Comparison of ENCODE assay signal across 14 cellular contexts in the genomic region with DNA sequence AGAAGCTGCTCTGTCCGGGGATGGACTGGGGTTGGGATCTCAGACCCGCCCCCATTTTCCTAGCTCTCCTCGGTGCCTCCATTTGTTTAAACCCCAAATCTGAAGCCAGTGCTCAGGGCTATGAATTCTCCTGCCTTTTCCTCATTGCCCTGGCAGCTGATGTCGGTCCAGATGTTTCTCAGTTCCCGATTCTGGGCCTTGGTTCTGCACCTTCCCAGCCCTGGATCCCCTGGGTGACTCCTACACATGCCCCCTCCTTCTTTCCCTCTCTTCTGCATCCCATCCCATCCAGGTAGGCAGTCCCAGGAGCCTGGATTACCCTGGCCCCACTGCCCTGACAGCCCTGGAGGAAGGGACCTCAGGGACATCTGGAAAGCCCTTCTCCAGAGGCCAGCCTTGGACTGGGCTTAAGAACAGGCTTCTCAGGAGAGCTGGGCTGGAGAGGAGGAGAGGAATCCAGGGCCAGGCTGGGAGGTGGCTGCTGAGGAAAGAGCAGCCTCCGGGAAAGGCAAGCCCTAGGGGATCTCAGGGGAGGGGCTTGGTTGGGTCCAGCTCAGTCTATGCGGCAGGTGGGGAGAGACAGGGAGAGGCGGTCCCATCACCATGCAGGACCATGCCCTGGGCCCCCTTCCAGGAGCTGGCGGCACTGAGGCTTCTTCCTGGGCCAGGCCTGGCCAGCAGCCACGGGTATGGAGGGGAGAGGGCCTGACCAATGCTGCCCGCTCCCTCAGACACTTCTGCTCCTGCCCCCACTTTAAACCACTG. TPM values are rescaled to one million over a fixed set of nuclear protein-coding genes. Genes with fewer than 3 reads are reported as not detected.
A peak's percentile ranks its signal among the peaks of the same experiment; 100 is the strongest.
DNase-seq lines count a peak whose midpoint lies in the region; ATAC-seq and TF ChIP-seq lines count a peak whose summit lies in the region.
"Had no signal": no experiment of that assay in that cellular context is flagged by ENCODE, and none has a peak within 500 bp of the region (broad histone marks: within the 10 kb centered on the region; RNA-seq: fewer than 3 reads in every experiment).

No MANE protein-coding gene starts in this region.

- H3K27ac ChIP-seq in caudate nucleus (ENCODE audit: low read depth, low read length) (peak overlapping the region; percentile 82), left lung (no peak overlapping the region), spleen (no peak overlapping the region)
- H3K27ac ChIP-seq: BLaER1 treated with 17β-estradiol and CSF1 and Interleukin-3, amounts not matched to agents 10 nM and 100 nM; heart right ventricle had no signal

- peaks cover 5% of the 10 kb centered on the region for H3K27me3 Mint-ChIP-seq in activated T-helper 17 cell treated with anti-CD3 and anti-CD28 coated beads, Interleukin-2, amount 50 U/mL, for 72 hours

- peaks cover 0 to 6% of the 10 kb centered on the region in 2 donors for H3K4me1 ChIP-seq in left lung
- H3K4me1 ChIP-seq in spleen: peaks cover 0 to 15% (median 5%) of the 10 kb centered on the region in 6 donors

- TF ChIP-seq CTCF in left lung (IDR thresholded peaks at IDR 0.05): no peak
- no peak for TF ChIP-seq CTCF in spleen (IDR thresholded peaks at IDR 0.05 in 8 of 11, conservative IDR thresholded peaks at IDR 0.05 in 3 of 11)

- H3K4me3 ChIP-seq in H7 (ENCODE audit: insufficient read depth, low read depth, low read length) (no peak overlapping the region), left lung (no peak overlapping the region), spleen (no peak overlapping the region)
- H3K4me3 ChIP-seq: BLaER1 treated with 17β-estradiol and CSF1 and Interleukin-3, amounts not matched to agents 10 nM and 100 nM; heart right ventricle had no signal

- no peaks in the 10 kb centered on the region for H3K36me3 Mint-ChIP-seq in activated T-helper 17 cell treated with anti-CD3 and anti-CD28 coated beads, Interleukin-2, amount 50 U/mL, for 72 hours (ENCODE audit: low read depth)
- H3K36me3 Mint-ChIP-seq: type B pancreatic cell had no signal

- H3K36me3 ChIP-seq in H7 (replicated peaks; ENCODE audit: control insufficient read depth, insufficient read depth, low read length) (no peaks in the 10 kb centered on the region), left lung (no peaks in the 10 kb centered on the region), spleen (no peaks in the 10 kb centered on the region)
- H3K36me3 ChIP-seq: BLaER1 treated with 17β-estradiol and CSF1 and Interleukin-3, amounts not matched to agents 10 nM and 100 nM; heart right ventricle had no signal

- H3K9me3 Mint-ChIP-seq in activated T-helper 17 cell treated with anti-CD3 and anti-CD28 coated beads, Interleukin-2, amount 50 U/mL, for 72 hours: no peaks in the 10 kb centered on the region
- H3K9me3 Mint-ChIP-seq: activated CD4-positive, alpha-beta memory T cell treated with anti-CD3 and anti-CD28 coated beads, Interleukin-2, amount 10 ng/mL, durations not matched to agents 7 days and 5 days; type B pancreatic cell had no signal

- no peak overlapping the region for H3K4me3 Mint-ChIP-seq in activated T-helper 17 cell treated with anti-CD3 and anti-CD28 coated beads, Interleukin-2, amount 50 U/mL, for 72 hours
- H3K4me3 Mint-ChIP-seq: activated CD4-positive, alpha-beta memory T cell treated with anti-CD3 and anti-CD28 coated beads, Interleukin-2, amount 10 ng/mL, durations not matched to agents 7 days and 5 days; type B pancreatic cell had no signal

- H3K27me3 ChIP-seq in H7 (ENCODE audit: control insufficient read depth, insufficient read depth, low read length) (peaks cover 3% of the 10 kb centered on the region; the same call in 1 of the 2 replicates), left lung (no peaks in the 10 kb centered on the region), spleen (replicated peaks in 1 of 7) (peaks cover 0 to 6% (median 0%) of the 10 kb centered on the region in 7 donors)
- H3K27me3 ChIP-seq: BLaER1 treated with 17β-estradiol and CSF1 and Interleukin-3, amounts not matched to agents 10 nM and 100 nM; heart right ventricle had no signal

- peaks cover 9% of the 10 kb centered on the region for H3K4me1 Mint-ChIP-seq in activated T-helper 17 cell treated with anti-CD3 and anti-CD28 coated beads, Interleukin-2, amount 50 U/mL, for 72 hours

- TF ChIP-seq POLR2A in spleen (IDR thresholded peaks at IDR 0.05): no peak

- no peak overlapping the region for H3K27ac Mint-ChIP-seq in activated T-helper 17 cell treated with anti-CD3 and anti-CD28 coated beads, Interleukin-2, amount 50 U/mL, for 72 hours
- H3K27ac Mint-ChIP-seq: activated CD4-positive, alpha-beta memory T cell treated with anti-CD3 and anti-CD28 coated beads, Interleukin-2, amount 10 ng/mL, durations not matched to agents 7 days and 5 days; type B pancreatic cell had no signal

- H3K9me3 ChIP-seq in left lung (no peaks in the 10 kb centered on the region), spleen (no peaks in the 10 kb centered on the region)
- H3K9me3 ChIP-seq: BLaER1 treated with 17β-estradiol and CSF1 and Interleukin-3, amounts not matched to agents 10 nM and 100 nM; heart right ventricle had no signal

- no peak for ATAC-seq in left lung
- no peak for ATAC-seq in activated T-helper 17 cell treated with anti-CD3 and anti-CD28 coated beads, Interleukin-2, amount 50 U/mL, for 72 hours (replicated peaks)

- DNase-seq in H7: peak; percentile 76
- DNase-seq in caudate nucleus (lab: John Stamatoyannopoulos, UW): peak in 49 of 61 donors; percentile 31 to 89 (median 60)
- DNase-seq in left lung: peak; percentile 28 to 54
- peak; percentile 65 for DNase-seq in spleen
- DNase-seq in activated gamma-delta T cell (lab: John Stamatoyannopoulos, UW): no peak
- DNase-seq in NCI-H2081 treated with DMSO at 0.1 percent for 48 hours (lab: John Stamatoyannopoulos, UW): no peak
- DNase-seq: activated CD4-positive, alpha-beta memory T cell treated with anti-CD3 and anti-CD28 coated beads, Interleukin-2, amount 10 ng/mL, durations not matched to agents 7 days and 5 days; EL; erythroblast; MV-4-11 had no signal

- 85 to 95% (median 88%) methylated on average over 11 of the region's 11 CpGs for WGBS in spleen, 5 donors

- intact Hi-C loops in left lung (cut with DNase I) (loop anchor here (10.0 kb wide), 3 partner anchors 116 to 226 kb away; a partner anchor contains a TSS), spleen (cut with DNase I; ENCODE audit: low total_unique reads) (loop anchor here (5.0 kb wide), 1 partner anchor 128 kb away; no protein-coding TSS in a partner anchor)

RNA-seq across cellular contexts. Expression of a gene that starts 6.8 kb away (rescaled TPM):
- total RNA-seq in H7 (2014; rRNA removed; shearing (Covaris generic)): not detected in 2 replicates
- total RNA-seq in left lung (not detected), spleen (1 to 10 TPM in 1 of 7 donors, not detected in 6; 1.2 TPM)
- polyA plus RNA-seq in spleen: not detected
- not detected for total RNA-seq in activated T-helper 17 cell treated with anti-CD3 and anti-CD28 coated beads, Interleukin-2, amount 50 U/mL, for 72 hours
- total RNA-seq: activated CD4-positive, alpha-beta memory T cell treated with anti-CD3 and anti-CD28 coated beads, Interleukin-2, amount 10 ng/mL, durations not matched to agents 7 days and 5 days had no signal
- polyA plus RNA-seq: heart right ventricle had no signal

RNA-seq across cellular contexts. Expression of a gene that starts 29.7 kb away (rescaled TPM):
- total RNA-seq in H7 (2014; rRNA removed; shearing (Covaris generic)): 24.7 and 27.3 TPM in 2 replicates
- total RNA-seq in left lung: 10 to 100 TPM; 13.8 to 30.9 TPM
- 10 to 100 TPM in 6 of 7 donors, 1 to 10 TPM in 1; 8.9 to 42.4 (median 21.9) TPM for total RNA-seq in spleen
- polyA plus RNA-seq in spleen: 10 to 100 TPM; 11.2 to 44.0 (median 16.9) TPM
- 10 to 100 TPM in 1 of 2 donors, 1 to 10 TPM in 1; 8.9 to 30.2 TPM for total RNA-seq in activated T-helper 17 cell treated with anti-CD3 and anti-CD28 coated beads, Interleukin-2, amount 50 U/mL, for 72 hours

RNA-seq across cellular contexts. Expression of a gene that starts 58.5 kb away (rescaled TPM):
- not detected in 2 replicates for total RNA-seq in H7 (2014; rRNA removed; shearing (Covaris generic))
- total RNA-seq in left lung (10 to 100 TPM in 1 of 2 donors, 1 to 10 TPM in 1; 8.4 to 11.6 TPM), spleen (10 to 100 TPM in 1 of 7 donors, 1 to 10 TPM in 6; 1.4 to 13.1 (median 3.7) TPM)
- polyA plus RNA-seq in spleen: 1 to 10 TPM; 2.8 to 4.2 (median 3.4) TPM
- total RNA-seq in activated T-helper 17 cell treated with anti-CD3 and anti-CD28 coated beads, Interleukin-2, amount 50 U/mL, for 72 hours: not detected
- total RNA-seq: activated CD4-positive, alpha-beta memory T cell treated with anti-CD3 and anti-CD28 coated beads, Interleukin-2, amount 10 ng/mL, durations not matched to agents 7 days and 5 days had no signal

Comparison
In these comparisons a context has a peak if more than half of its experiments do, and no peak if none do; other contexts are left out.
1. DNase-seq: peak in H7 (single experiment), caudate nucleus (49 of 61), left lung (2 of 2) and spleen (single experiment); none in activated gamma-delta T cell (single experiment) and NCI-H2081 treated with DMSO at 0.1 percent for 48 hours (single experiment).